In genomic region chr9:136789523-136789937, GRCh38 we compare ENCODE assay signal across 1 cellular context.
A peak's percentile ranks its signal among the peaks of the same experiment; 100 is the strongest.
TF ChIP-seq lines count a peak whose summit lies in the region.

No MANE protein-coding gene starts in this region.

TF ChIP-seq in A549, 52 proteins besides CTCF, POLR2A, EP300 and RAD21:
- TF ChIP-seq EHF (CRISPR knock-in tag; IDR thresholded peaks at IDR 0.05) (peak; percentile 61; the same call in 1 of the 2 replicates), ZSCAN20 (CRISPR knock-in tag; IDR thresholded peaks at IDR 0.05) (peak; percentile 49; the same call in 1 of the 2 replicates), RFX5 (IDR thresholded peaks at IDR 0.05) (no peak), CBX2 (IDR thresholded peaks at IDR 0.05; ENCODE audit: borderline replicate concordance, low read depth) (no peak), NFE2L2 (conservative IDR thresholded peaks at IDR 0.05; ENCODE audit: low read length) (no peak), HOXB5 (CRISPR knock-in tag; IDR thresholded peaks at IDR 0.05) (0 out of 2 replicates have a peak, but pooled peaks have one; percentile 44), HOXB13 (CRISPR knock-in tag; IDR thresholded peaks at IDR 0.05; ENCODE audit: low read depth) (peak; percentile 20; the same call in 1 of the 2 replicates), PBX3 (IDR thresholded peaks at IDR 0.05) (no peak), MAX (IDR thresholded peaks at IDR 0.05) (peak; percentile 13; the same call in 1 of the 2 replicates), CHD2 (IDR thresholded peaks at IDR 0.05; ENCODE audit: low read length, partially characterized antibody) (no peak)
